Comparison of ENCODE assay signal across 8 cellular contexts in genomic region chr2:121735520-121736074, GRCh38. TPM values are rescaled to one million over a fixed set of nuclear protein-coding genes. Genes with fewer than 3 reads are reported as not detected.
DNase-seq lines count a peak whose midpoint lies in the region; ATAC-seq, FAIRE-seq and TF ChIP-seq lines count a peak whose summit lies in the region.

No MANE protein-coding gene starts in this region.

- intact Hi-C loops in lower lobe of right lung (cut with DNase I) (no loop called here), vagina (cut with DNase I) (loop anchor here (2.0 kb wide), 1 partner anchor 21 kb away; no protein-coding TSS in a partner anchor)

- no peak for FAIRE-seq in D721Med (lab: Jason Lieb, UNC)
- no peak for FAIRE-seq in H54 (lab: Jason Lieb, UNC)

- ATAC-seq in lower lobe of right lung = no peak

- H3K36me3 ChIP-seq in lower lobe of right lung (peaks cover 46% of the 10 kb centered on the region), vagina (peaks cover 0 to 33% of the 10 kb centered on the region in 2 donors)

- H3K27ac ChIP-seq in lower lobe of right lung (peak overlapping the region; percentile 93), vagina (peak overlapping the region; percentile 71)

- no peaks in the 10 kb centered on the region for H3K9me3 ChIP-seq in lower lobe of right lung
- no peaks in the 10 kb centered on the region for H3K9me3 ChIP-seq in vagina

- TF ChIP-seq POLR2A in vagina (IDR thresholded peaks at IDR 0.05) (no peak), H54 (IDR thresholded peaks at IDR 0.05; ENCODE audit: low read depth, low read length) (no peak)

- in situ Hi-C loops in KBM-7 (cut with MboI; ENCODE audit: low pct_unique_long_range_greater_than_20kb, low sequenced_read_pairs) = no loop called here
- in situ Hi-C loops in astrocyte of the cerebellum (cut with HindIII; ENCODE audit: low sequenced_read_pairs) = no loop called here

- peak; percentile 20 for TF ChIP-seq CTCF in D721Med (IDR thresholded peaks at IDR 0.05; ENCODE audit: insufficient read depth, missing control alignments)
- TF ChIP-seq CTCF in astrocyte of the cerebellum (IDR thresholded peaks at IDR 0.05; ENCODE audit: low read depth, low read length, missing control alignments) = no peak
- no peak for TF ChIP-seq CTCF in lower lobe of right lung (IDR thresholded peaks at IDR 0.05)
- no peak for TF ChIP-seq CTCF in vagina (IDR thresholded peaks at IDR 0.05)

- no peak for DNase-seq in D721Med (ENCODE audit: insufficient read length, low spot score)
- DNase-seq in KBM-7 = peak; percentile 48
- no peak for DNase-seq in astrocyte of the cerebellum (ENCODE audit: low read depth)
- DNase-seq in lower lobe of right lung = no peak
- no peak for DNase-seq in vagina (ENCODE audit: extremely low spot score in 2 of 2)
- DNase-seq in activated CD4-positive, CD25-positive, alpha-beta regulatory T cell (lab: John Stamatoyannopoulos, UW) = no peak
- no peak for DNase-seq in H54 (ENCODE audit: insufficient read length, low spot score)
- DNase-seq in effector CD8-positive, alpha-beta T cell (lab: John Stamatoyannopoulos, UW) = no peak

- peaks cover 25% of the 10 kb centered on the region for H3K4me1 ChIP-seq in lower lobe of right lung
- H3K4me1 ChIP-seq in vagina = peaks cover 24% of the 10 kb centered on the region

- H3K27me3 ChIP-seq in lower lobe of right lung (ENCODE audit: low read depth) (no peaks in the 10 kb centered on the region), vagina (no peaks in the 10 kb centered on the region)

- H3K4me3 ChIP-seq in astrocyte of the cerebellum (ENCODE audit: low read depth, low read length) = peak overlapping the region; percentile 99
- peak overlapping the region; percentile 97 for H3K4me3 ChIP-seq in lower lobe of right lung
- peak overlapping the region; percentile 91 to 95 for H3K4me3 ChIP-seq in vagina

RNA-seq across cellular contexts. Expression of gene NIFK, which starts 1.1 kb away (rescaled TPM):
- 29.8 TPM for total RNA-seq in lower lobe of right lung
- total RNA-seq in vagina = 33.1 TPM

RNA-seq across cellular contexts. Expression of gene TSN, which starts 19.9 kb away (rescaled TPM):
- total RNA-seq in lower lobe of right lung (36.2 TPM), vagina (35.4 TPM)
